ENCODE assay signal across 1 cellular context in the genomic region with DNA sequence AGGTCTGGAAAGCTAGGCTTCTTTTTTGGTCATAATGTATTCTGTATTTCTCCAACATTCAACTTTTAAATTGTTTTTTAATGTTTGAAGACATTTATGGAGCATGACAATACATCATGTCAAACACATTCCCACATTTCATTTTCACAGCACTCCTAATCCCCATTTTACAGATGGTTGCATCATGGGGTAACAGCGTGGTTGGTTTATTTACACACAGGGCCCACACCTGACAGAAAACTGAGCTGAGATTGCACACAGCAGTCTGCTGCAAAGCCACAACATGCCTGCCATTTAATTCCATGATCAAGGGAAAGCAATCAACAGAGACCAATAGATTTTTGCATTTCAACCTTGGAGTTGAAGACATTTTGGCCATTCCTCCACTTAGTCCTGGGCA.
TF ChIP-seq lines count a peak whose summit lies in the region.

No MANE protein-coding gene starts in this region.

TF ChIP-seq in K562, 482 proteins besides CTCF, POLR2A, EP300 and RAD21 (continued from another document and continues in another):
- TF ChIP-seq, protein P1, sequence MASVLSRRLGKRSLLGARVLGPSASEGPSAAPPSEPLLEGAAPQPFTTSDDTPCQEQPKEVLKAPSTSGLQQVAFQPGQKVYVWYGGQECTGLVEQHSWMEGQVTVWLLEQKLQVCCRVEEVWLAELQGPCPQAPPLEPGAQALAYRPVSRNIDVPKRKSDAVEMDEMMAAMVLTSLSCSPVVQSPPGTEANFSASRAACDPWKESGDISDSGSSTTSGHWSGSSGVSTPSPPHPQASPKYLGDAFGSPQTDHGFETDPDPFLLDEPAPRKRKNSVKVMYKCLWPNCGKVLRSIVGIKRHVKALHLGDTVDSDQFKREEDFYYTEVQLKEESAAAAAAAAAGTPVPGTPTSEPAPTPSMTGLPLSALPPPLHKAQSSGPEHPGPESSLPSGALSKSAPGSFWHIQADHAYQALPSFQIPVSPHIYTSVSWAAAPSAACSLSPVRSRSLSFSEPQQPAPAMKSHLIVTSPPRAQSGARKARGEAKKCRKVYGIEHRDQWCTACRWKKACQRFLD (CRISPR knock-in tag; IDR thresholded peaks at IDR 0.05), result no peak
- peak in 1 of 2 experiments; percentile 13; a peak in 1 of 4 replicates for TF ChIP-seq TRIM24 (IDR thresholded peaks at IDR 0.05)
- no peak for TF ChIP-seq PHB (CRISPR knock-in tag; IDR thresholded peaks at IDR 0.05)
- TF ChIP-seq MYC (IDR thresholded peaks at IDR 0.05; ENCODE audit: low read depth, low read length), result peak; percentile 56; the same call in 1 of the 2 replicates
- TF ChIP-seq MYC (CRISPR knock-in tag; IDR thresholded peaks at IDR 0.05; ENCODE audit: borderline replicate concordance, low read depth), result no peak
- no peak for TF ChIP-seq LCOR (CRISPR knock-in tag; IDR thresholded peaks at IDR 0.05)
- TF ChIP-seq, protein P2, sequence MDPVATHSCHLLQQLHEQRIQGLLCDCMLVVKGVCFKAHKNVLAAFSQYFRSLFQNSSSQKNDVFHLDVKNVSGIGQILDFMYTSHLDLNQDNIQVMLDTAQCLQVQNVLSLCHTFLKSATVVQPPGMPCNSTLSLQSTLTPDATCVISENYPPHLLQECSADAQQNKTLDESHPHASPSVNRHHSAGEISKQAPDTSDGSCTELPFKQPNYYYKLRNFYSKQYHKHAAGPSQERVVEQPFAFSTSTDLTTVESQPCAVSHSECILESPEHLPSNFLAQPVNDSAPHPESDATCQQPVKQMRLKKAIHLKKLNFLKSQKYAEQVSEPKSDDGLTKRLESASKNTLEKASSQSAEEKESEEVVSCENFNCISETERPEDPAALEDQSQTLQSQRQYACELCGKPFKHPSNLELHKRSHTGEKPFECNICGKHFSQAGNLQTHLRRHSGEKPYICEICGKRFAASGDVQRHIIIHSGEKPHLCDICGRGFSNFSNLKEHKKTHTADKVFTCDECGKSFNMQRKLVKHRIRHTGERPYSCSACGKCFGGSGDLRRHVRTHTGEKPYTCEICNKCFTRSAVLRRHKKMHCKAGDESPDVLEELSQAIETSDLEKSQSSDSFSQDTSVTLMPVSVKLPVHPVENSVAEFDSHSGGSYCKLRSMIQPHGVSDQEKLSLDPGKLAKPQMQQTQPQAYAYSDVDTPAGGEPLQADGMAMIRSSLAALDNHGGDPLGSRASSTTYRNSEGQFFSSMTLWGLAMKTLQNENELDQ (CRISPR knock-in tag; IDR thresholded peaks at IDR 0.05; ENCODE audit: borderline replicate concordance), result no peak
- TF ChIP-seq, protein P3, sequence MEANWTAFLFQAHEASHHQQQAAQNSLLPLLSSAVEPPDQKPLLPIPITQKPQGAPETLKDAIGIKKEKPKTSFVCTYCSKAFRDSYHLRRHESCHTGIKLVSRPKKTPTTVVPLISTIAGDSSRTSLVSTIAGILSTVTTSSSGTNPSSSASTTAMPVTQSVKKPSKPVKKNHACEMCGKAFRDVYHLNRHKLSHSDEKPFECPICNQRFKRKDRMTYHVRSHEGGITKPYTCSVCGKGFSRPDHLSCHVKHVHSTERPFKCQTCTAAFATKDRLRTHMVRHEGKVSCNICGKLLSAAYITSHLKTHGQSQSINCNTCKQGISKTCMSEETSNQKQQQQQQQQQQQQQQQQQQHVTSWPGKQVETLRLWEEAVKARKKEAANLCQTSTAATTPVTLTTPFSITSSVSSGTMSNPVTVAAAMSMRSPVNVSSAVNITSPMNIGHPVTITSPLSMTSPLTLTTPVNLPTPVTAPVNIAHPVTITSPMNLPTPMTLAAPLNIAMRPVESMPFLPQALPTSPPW (CRISPR knock-in tag; IDR thresholded peaks at IDR 0.05), result no peak
- no peak for TF ChIP-seq MEIS2 (IDR thresholded peaks at IDR 0.05; ENCODE audit: partially characterized antibody)
- TF ChIP-seq KLF10 (CRISPR knock-in tag; IDR thresholded peaks at IDR 0.05), result no peak
- no peak for TF ChIP-seq TFAM (CRISPR knock-in tag; conservative IDR thresholded peaks at IDR 0.05)
- TF ChIP-seq, protein P4, sequence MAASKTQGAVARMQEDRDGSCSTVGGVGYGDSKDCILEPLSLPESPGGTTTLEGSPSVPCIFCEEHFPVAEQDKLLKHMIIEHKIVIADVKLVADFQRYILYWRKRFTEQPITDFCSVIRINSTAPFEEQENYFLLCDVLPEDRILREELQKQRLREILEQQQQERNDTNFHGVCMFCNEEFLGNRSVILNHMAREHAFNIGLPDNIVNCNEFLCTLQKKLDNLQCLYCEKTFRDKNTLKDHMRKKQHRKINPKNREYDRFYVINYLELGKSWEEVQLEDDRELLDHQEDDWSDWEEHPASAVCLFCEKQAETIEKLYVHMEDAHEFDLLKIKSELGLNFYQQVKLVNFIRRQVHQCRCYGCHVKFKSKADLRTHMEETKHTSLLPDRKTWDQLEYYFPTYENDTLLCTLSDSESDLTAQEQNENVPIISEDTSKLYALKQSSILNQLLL (CRISPR knock-in tag; IDR thresholded peaks at IDR 0.05; ENCODE audit: borderline replicate concordance), result no peak
- no peak for TF ChIP-seq PPARD (CRISPR knock-in tag; IDR thresholded peaks at IDR 0.05)
- TF ChIP-seq BRD4 (IDR thresholded peaks at IDR 0.05), result no peak
- no peak for TF ChIP-seq ZNF561 (CRISPR knock-in tag; conservative IDR thresholded peaks at IDR 0.05)
- TF ChIP-seq, protein P5, sequence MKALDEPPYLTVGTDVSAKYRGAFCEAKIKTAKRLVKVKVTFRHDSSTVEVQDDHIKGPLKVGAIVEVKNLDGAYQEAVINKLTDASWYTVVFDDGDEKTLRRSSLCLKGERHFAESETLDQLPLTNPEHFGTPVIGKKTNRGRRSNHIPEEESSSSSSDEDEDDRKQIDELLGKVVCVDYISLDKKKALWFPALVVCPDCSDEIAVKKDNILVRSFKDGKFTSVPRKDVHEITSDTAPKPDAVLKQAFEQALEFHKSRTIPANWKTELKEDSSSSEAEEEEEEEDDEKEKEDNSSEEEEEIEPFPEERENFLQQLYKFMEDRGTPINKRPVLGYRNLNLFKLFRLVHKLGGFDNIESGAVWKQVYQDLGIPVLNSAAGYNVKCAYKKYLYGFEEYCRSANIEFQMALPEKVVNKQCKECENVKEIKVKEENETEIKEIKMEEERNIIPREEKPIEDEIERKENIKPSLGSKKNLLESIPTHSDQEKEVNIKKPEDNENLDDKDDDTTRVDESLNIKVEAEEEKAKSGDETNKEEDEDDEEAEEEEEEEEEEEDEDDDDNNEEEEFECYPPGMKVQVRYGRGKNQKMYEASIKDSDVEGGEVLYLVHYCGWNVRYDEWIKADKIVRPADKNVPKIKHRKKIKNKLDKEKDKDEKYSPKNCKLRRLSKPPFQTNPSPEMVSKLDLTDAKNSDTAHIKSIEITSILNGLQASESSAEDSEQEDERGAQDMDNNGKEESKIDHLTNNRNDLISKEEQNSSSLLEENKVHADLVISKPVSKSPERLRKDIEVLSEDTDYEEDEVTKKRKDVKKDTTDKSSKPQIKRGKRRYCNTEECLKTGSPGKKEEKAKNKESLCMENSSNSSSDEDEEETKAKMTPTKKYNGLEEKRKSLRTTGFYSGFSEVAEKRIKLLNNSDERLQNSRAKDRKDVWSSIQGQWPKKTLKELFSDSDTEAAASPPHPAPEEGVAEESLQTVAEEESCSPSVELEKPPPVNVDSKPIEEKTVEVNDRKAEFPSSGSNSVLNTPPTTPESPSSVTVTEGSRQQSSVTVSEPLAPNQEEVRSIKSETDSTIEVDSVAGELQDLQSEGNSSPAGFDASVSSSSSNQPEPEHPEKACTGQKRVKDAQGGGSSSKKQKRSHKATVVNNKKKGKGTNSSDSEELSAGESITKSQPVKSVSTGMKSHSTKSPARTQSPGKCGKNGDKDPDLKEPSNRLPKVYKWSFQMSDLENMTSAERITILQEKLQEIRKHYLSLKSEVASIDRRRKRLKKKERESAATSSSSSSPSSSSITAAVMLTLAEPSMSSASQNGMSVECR (CRISPR knock-in tag; IDR thresholded peaks at IDR 0.05), result no peak
- no peak for TF ChIP-seq SMAD3 (CRISPR knock-in tag; conservative IDR thresholded peaks at IDR 0.05)
- TF ChIP-seq FOXJ3 (CRISPR knock-in tag; IDR thresholded peaks at IDR 0.05), result no peak
- TF ChIP-seq CXXC5 (CRISPR knock-in tag; IDR thresholded peaks at IDR 0.05), result no peak
- TF ChIP-seq ERF (CRISPR knock-in tag; IDR thresholded peaks at IDR 0.05), result no peak
- no peak for TF ChIP-seq ZFP36 (IDR thresholded peaks at IDR 0.05; ENCODE audit: low read depth, low read length, partially characterized antibody)
- TF ChIP-seq, protein P6, sequence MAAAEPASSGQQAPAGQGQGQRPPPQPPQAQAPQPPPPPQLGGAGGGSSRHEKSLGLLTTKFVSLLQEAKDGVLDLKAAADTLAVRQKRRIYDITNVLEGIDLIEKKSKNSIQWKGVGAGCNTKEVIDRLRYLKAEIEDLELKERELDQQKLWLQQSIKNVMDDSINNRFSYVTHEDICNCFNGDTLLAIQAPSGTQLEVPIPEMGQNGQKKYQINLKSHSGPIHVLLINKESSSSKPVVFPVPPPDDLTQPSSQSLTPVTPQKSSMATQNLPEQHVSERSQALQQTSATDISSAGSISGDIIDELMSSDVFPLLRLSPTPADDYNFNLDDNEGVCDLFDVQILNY (CRISPR knock-in tag; IDR thresholded peaks at IDR 0.05), result no peak
- TF ChIP-seq, protein P7, sequence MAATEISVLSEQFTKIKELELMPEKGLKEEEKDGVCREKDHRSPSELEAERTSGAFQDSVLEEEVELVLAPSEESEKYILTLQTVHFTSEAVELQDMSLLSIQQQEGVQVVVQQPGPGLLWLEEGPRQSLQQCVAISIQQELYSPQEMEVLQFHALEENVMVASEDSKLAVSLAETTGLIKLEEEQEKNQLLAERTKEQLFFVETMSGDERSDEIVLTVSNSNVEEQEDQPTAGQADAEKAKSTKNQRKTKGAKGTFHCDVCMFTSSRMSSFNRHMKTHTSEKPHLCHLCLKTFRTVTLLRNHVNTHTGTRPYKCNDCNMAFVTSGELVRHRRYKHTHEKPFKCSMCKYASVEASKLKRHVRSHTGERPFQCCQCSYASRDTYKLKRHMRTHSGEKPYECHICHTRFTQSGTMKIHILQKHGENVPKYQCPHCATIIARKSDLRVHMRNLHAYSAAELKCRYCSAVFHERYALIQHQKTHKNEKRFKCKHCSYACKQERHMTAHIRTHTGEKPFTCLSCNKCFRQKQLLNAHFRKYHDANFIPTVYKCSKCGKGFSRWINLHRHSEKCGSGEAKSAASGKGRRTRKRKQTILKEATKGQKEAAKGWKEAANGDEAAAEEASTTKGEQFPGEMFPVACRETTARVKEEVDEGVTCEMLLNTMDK (IDR thresholded peaks at IDR 0.05; ENCODE audit: borderline replicate concordance, insufficient read depth, low read depth, low read length, poor library complexity, severe bottlenecking), result no peak
- TF ChIP-seq, protein P8, sequence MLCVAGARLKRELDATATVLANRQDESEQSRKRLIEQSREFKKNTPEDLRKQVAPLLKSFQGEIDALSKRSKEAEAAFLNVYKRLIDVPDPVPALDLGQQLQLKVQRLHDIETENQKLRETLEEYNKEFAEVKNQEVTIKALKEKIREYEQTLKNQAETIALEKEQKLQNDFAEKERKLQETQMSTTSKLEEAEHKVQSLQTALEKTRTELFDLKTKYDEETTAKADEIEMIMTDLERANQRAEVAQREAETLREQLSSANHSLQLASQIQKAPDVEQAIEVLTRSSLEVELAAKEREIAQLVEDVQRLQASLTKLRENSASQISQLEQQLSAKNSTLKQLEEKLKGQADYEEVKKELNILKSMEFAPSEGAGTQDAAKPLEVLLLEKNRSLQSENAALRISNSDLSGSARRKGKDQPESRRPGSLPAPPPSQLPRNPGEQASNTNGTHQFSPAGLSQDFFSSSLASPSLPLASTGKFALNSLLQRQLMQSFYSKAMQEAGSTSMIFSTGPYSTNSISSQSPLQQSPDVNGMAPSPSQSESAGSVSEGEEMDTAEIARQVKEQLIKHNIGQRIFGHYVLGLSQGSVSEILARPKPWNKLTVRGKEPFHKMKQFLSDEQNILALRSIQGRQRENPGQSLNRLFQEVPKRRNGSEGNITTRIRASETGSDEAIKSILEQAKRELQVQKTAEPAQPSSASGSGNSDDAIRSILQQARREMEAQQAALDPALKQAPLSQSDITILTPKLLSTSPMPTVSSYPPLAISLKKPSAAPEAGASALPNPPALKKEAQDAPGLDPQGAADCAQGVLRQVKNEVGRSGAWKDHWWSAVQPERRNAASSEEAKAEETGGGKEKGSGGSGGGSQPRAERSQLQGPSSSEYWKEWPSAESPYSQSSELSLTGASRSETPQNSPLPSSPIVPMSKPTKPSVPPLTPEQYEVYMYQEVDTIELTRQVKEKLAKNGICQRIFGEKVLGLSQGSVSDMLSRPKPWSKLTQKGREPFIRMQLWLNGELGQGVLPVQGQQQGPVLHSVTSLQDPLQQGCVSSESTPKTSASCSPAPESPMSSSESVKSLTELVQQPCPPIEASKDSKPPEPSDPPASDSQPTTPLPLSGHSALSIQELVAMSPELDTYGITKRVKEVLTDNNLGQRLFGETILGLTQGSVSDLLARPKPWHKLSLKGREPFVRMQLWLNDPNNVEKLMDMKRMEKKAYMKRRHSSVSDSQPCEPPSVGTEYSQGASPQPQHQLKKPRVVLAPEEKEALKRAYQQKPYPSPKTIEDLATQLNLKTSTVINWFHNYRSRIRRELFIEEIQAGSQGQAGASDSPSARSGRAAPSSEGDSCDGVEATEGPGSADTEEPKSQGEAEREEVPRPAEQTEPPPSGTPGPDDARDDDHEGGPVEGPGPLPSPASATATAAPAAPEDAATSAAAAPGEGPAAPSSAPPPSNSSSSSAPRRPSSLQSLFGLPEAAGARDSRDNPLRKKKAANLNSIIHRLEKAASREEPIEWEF (CRISPR knock-in tag; IDR thresholded peaks at IDR 0.05), result no peak
- no peak for TF ChIP-seq ARHGAP35 (IDR thresholded peaks at IDR 0.05; ENCODE audit: partially characterized antibody)
- TF ChIP-seq CCAR2 (IDR thresholded peaks at IDR 0.05; ENCODE audit: low read depth, low read length), result no peak
- no peak for TF ChIP-seq CC2D1A (IDR thresholded peaks at IDR 0.05)
- no peak for TF ChIP-seq CBX1 (IDR thresholded peaks at IDR 0.05; ENCODE audit: low read depth)
- TF ChIP-seq, protein P9, sequence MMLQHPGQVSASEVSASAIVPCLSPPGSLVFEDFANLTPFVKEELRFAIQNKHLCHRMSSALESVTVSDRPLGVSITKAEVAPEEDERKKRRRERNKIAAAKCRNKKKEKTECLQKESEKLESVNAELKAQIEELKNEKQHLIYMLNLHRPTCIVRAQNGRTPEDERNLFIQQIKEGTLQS (IDR thresholded peaks at IDR 0.05), result peak; percentile 20; the same call in 1 of the 2 replicates
- TF ChIP-seq, protein P9 (CRISPR knock-in tag; conservative IDR thresholded peaks at IDR 0.05), result no peak
- TF ChIP-seq ATF7 (IDR thresholded peaks at IDR 0.05), result peak; percentile 32; the same call in 1 of the 2 replicates
- no peak for TF ChIP-seq RBM14 (IDR thresholded peaks at IDR 0.05; ENCODE audit: borderline replicate concordance, insufficient read depth, low read depth, low read length)
- no peak for TF ChIP-seq ZNF316 (IDR thresholded peaks at IDR 0.05)
- TF ChIP-seq MTA3 (IDR thresholded peaks at IDR 0.05; ENCODE audit: borderline replicate concordance), result no peak
- TF ChIP-seq HOXB6 (CRISPR knock-in tag; IDR thresholded peaks at IDR 0.05; ENCODE audit: borderline replicate concordance), result no peak
- TF ChIP-seq, protein P10, sequence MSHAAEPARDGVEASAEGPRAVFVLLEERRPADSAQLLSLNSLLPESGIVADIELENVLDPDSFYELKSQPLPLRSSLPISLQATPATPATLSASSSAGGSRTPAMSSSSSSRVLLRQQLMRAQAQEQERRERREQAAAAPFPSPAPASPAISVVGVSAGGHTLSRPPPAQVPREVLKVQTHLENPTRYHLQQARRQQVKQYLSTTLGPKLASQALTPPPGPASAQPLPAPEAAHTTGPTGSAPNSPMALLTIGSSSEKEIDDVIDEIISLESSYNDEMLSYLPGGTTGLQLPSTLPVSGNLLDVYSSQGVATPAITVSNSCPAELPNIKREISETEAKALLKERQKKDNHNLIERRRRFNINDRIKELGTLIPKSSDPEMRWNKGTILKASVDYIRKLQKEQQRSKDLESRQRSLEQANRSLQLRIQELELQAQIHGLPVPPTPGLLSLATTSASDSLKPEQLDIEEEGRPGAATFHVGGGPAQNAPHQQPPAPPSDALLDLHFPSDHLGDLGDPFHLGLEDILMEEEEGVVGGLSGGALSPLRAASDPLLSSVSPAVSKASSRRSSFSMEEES (CRISPR knock-in tag; IDR thresholded peaks at IDR 0.05), result no peak
